Comparison of ENCODE assay signal across 10 cellular contexts in genomic region chr14:60965402-60965801, GRCh38. TPM values are rescaled to one million over a fixed set of nuclear protein-coding genes. Genes with fewer than 3 reads are reported as not detected.
A peak's percentile ranks its signal among the peaks of the same experiment; 100 is the strongest.
DNase-seq lines count a peak whose midpoint lies in the region; ATAC-seq, FAIRE-seq and TF ChIP-seq lines count a peak whose summit lies in the region.
"Had no signal": no experiment of that assay in that cellular context is flagged by ENCODE, and none has a peak within 500 bp of the region (broad histone marks: within the 10 kb centered on the region; RNA-seq: fewer than 3 reads in every experiment).

No MANE protein-coding gene starts in this region.

- no peak overlapping the region for H3K27ac ChIP-seq in AG04450 (ENCODE audit: low read depth, low read length)
- H3K27ac ChIP-seq: sigmoid colon had no signal

- H3K4me3 ChIP-seq in AG04450 (ENCODE audit: low read depth, low read length) = no peak overlapping the region
- H3K4me3 ChIP-seq: sigmoid colon had no signal

- no peaks in the 10 kb centered on the region for H3K9me3 ChIP-seq in AG04450 (ENCODE audit: control insufficient read depth, insufficient read depth, low read length)
- H3K9me3 ChIP-seq: sigmoid colon had no signal

- FAIRE-seq in H54 (lab: Jason Lieb, UNC) = peak; percentile 91

- ATAC-seq in HG03095 (IDR thresholded peaks at IDR 0.05; ENCODE audit: unreplicated experiment) (no peak), HG03521 (IDR thresholded peaks at IDR 0.05; ENCODE audit: unreplicated experiment) (no peak)

- CTCF ChIA-PET in AG04450 (lab: Charles Lee) = interaction anchor here (0.6 kb wide), 1 partner anchor 266 kb away, joined by 6 read pairs; no protein-coding TSS in a partner anchor

- DNase-seq in AG04450 (ENCODE audit: low read depth, low spot score) (peak; percentile 60), H54 (ENCODE audit: insufficient read length, low spot score) (no peak), amniotic stem cell (lab: John Stamatoyannopoulos, UW) (peak; percentile 29), hepatic stellate cell (ENCODE audit: low spot score) (peak; percentile 6), NCI-H748 (lab: John Stamatoyannopoulos, UW; ENCODE audit: unreplicated experiment) (no peak), NCI-H2171 treated with DMSO at 0.1 percent for 48 hours (lab: John Stamatoyannopoulos, UW) (no peak)
- DNase-seq: CD4-positive, alpha-beta memory T cell; sigmoid colon had no signal

- TF ChIP-seq POLR2A in H54 (IDR thresholded peaks at IDR 0.05; ENCODE audit: low read depth, low read length) = no peak

- POLR2A ChIA-PET in AG04450 (lab: Yijun Ruan, JAX) = interaction anchor here (0.7 to 1.1 kb wide), 2 partner anchors 15 to 183 kb away, joined by 3 read pairs; partner anchors contain the start of genes SLC38A6 and TRMT5

- no peak for TF ChIP-seq CTCF in AG04450 (IDR thresholded peaks at IDR 0.05; ENCODE audit: low read depth, low read length)

- no peaks in the 10 kb centered on the region for H3K27me3 ChIP-seq in AG04450 (ENCODE audit: control insufficient read depth, insufficient read depth, low read length)
- H3K27me3 ChIP-seq: sigmoid colon had no signal

RNA-seq across cellular contexts. Expression of gene TRMT5, which starts 15.5 kb away (rescaled TPM):
- 9.4 and 12.9 TPM in 2 replicates for polyA plus RNA-seq in AG04450 (2011; rRNA removed)
- 6.0 and 9.9 TPM in 2 replicates for polyA minus RNA-seq in AG04450 (2011; rRNA and poly(A)+ RNA removed)

RNA-seq across cellular contexts. Expression of gene SLC38A6, which starts 15.6 kb away (rescaled TPM):
- polyA plus RNA-seq in AG04450 (2011; rRNA removed) = 43.8 and 57.3 TPM in 2 replicates
- polyA minus RNA-seq in AG04450 (2011; rRNA and poly(A)+ RNA removed) = 38.5 and 64.4 TPM in 2 replicates

Comparison
In these comparisons a context has a peak if more than half of its experiments do, and no peak if none do; other contexts are left out.
1. DNase-seq: peak in AG04450 (single experiment), amniotic stem cell (single experiment) and hepatic stellate cell (single experiment); none in H54 (single experiment), NCI-H748 (single experiment) and NCI-H2171 treated with DMSO at 0.1 percent for 48 hours (single experiment).